ENCODE assay signal across 17 cellular contexts in the genomic region with DNA sequence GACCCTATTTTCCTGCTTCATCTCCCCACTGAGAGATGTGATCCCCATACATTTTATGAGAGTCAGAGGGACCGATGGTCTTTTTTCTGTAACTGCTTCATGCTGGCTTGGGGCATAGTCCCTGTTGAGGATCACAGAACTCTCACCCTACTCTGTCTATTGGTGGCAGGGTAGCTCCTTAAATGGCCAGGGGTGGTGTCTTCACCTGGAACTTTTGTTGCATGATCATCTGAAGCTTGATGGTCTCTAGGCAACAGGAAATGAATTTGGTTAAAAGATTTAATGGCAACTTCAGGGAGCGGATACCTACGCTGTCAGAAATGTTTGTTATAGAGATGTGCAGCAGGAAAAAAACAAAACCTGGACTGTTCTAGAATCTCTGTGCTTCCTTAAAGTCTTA.
DNase-seq lines count a peak whose midpoint lies in the region; ATAC-seq, FAIRE-seq and TF ChIP-seq lines count a peak whose summit lies in the region.
"Had no signal": no experiment of that assay in that cellular context is flagged by ENCODE, and none has a peak within 500 bp of the region (broad histone marks: within the 10 kb centered on the region; RNA-seq: fewer than 3 reads in every experiment).

No MANE protein-coding gene starts in this region.

- peaks cover 11% of the 10 kb centered on the region for H3K27me3 Mint-ChIP-seq in MCF 10A (ENCODE audit: insufficient read depth, unreplicated experiment)
- peaks cover 8% of the 10 kb centered on the region for H3K27me3 Mint-ChIP-seq in astrocyte (ENCODE audit: low read depth, unreplicated experiment)

- DNase-seq in MCF 10A (ENCODE audit: unreplicated experiment) (peak; percentile 9), mammary epithelial cell (no peak), astrocyte (ENCODE audit: low read depth) (no peak), T1000 (lab: John Stamatoyannopoulos, UW) (no peak)
- DNase-seq in activated CD4-positive, alpha-beta T cell treated with anti-CD3 and anti-CD28 coated beads, Interleukin-2, amount 50 U/mL, for 4 hours, result no peak
- no peak for DNase-seq in stimulated activated CD4-positive, alpha-beta T cell treated with anti-CD3 and anti-CD28 coated beads, Interleukin-4, amount 100 ng/mL, for 1 hour
- DNase-seq: activated naive CD8-positive, alpha-beta T cell treated with anti-CD3 and anti-CD28 coated beads for 36 hours; H9; KG1; left ventricle myocardium superior; NCI-H446 treated with DMSO at 0.1 percent for 48 hours; Peyer's patch; testis had no signal

- H3K9me3 Mint-ChIP-seq in MCF 10A (ENCODE audit: unreplicated experiment) (no peaks in the 10 kb centered on the region), astrocyte (ENCODE audit: unreplicated experiment) (no peaks in the 10 kb centered on the region)
- H3K9me3 Mint-ChIP-seq: activated naive CD8-positive, alpha-beta T cell treated with anti-CD3 and anti-CD28 coated beads for 36 hours; H9; naive thymus-derived CD8-positive, alpha-beta T cell had no signal

- no TSS peak for BruUV-seq in MCF 10A (replicated peaks; lab: Mats Ljungman, UMichigan)
- no TSS peak for BruUV-seq in mammary epithelial cell (replicated peaks; lab: Mats Ljungman, UMichigan)

- H3K36me3 ChIP-seq in mammary epithelial cell (ENCODE audit: insufficient read depth, low read length) (no peaks in the 10 kb centered on the region), astrocyte (ENCODE audit: insufficient read depth, low read length) (no peaks in the 10 kb centered on the region)
- H3K36me3 ChIP-seq: Peyer's patch had no signal

- H3K36me3 Mint-ChIP-seq in MCF 10A (ENCODE audit: insufficient read depth, unreplicated experiment) (no peaks in the 10 kb centered on the region), astrocyte (ENCODE audit: low read depth, unreplicated experiment) (no peaks in the 10 kb centered on the region)
- H3K36me3 Mint-ChIP-seq: activated naive CD8-positive, alpha-beta T cell treated with anti-CD3 and anti-CD28 coated beads for 36 hours; naive thymus-derived CD8-positive, alpha-beta T cell had no signal

- POLR2A ChIA-PET in MCF 10A (lab: Yijun Ruan, JAX), result interaction anchor here (0.6 to 0.7 kb wide), 2 partner anchors 8 to 614 kb away, joined by 3 read pairs; no protein-coding TSS in a partner anchor

- H3K4me3 ChIP-seq in mammary epithelial cell (replicated peaks in 1 of 3; ENCODE audit: insufficient read depth in 1 of 3, low read depth in 2 of 3, low read length in 3 of 3) (no peak overlapping the region), astrocyte (ENCODE audit: insufficient read depth, low read depth, low read length) (no peak overlapping the region)
- H3K4me3 ChIP-seq: Peyer's patch, testis had no signal

- dilution Hi-C loops in mammary epithelial cell (cut with HindIII; ENCODE audit: low sequenced_read_pairs), result no loop called here

- H3K79me2 ChIP-seq in mammary epithelial cell (ENCODE audit: insufficient read depth, low read length) (no peaks in the 10 kb centered on the region), astrocyte (ENCODE audit: insufficient read depth, low read length) (no peaks in the 10 kb centered on the region)

- intact Hi-C loops in MCF 10A (cut with micrococcal nuclease), result loop anchor here (10.0 kb wide), 1 partner anchor 278 kb away; a partner anchor contains a TSS
- intact Hi-C loops in mammary epithelial cell (cut with micrococcal nuclease), result no loop called here

- H3K9ac ChIP-seq in mammary epithelial cell (ENCODE audit: insufficient read depth, low read length) (no peak overlapping the region), astrocyte (ENCODE audit: low read length) (no peak overlapping the region)

- no peaks in the 10 kb centered on the region for H3K27me3 ChIP-seq in mammary epithelial cell (ENCODE audit: insufficient read depth, low read length)
- no peaks in the 10 kb centered on the region for H3K27me3 ChIP-seq in astrocyte (ENCODE audit: insufficient read depth, low read length)
- H3K27me3 ChIP-seq: Peyer's patch, testis had no signal

- H3K4me1 Mint-ChIP-seq in MCF 10A (ENCODE audit: insufficient read depth, unreplicated experiment) (no peaks in the 10 kb centered on the region), astrocyte (ENCODE audit: low read depth, unreplicated experiment) (no peaks in the 10 kb centered on the region)

- no peak overlapping the region for H3K27ac ChIP-seq in mammary epithelial cell (ENCODE audit: insufficient read depth, low read depth, low read length)
- no peak overlapping the region for H3K27ac ChIP-seq in astrocyte (ENCODE audit: low read depth, low read length)
- H3K27ac ChIP-seq: Peyer's patch, testis had no signal

- H3K4me1 ChIP-seq in mammary epithelial cell (ENCODE audit: insufficient read depth, low read length) (no peaks in the 10 kb centered on the region), astrocyte (ENCODE audit: insufficient read depth, low read length) (no peaks in the 10 kb centered on the region)
- H3K4me1 ChIP-seq: Caco-2, Peyer's patch, testis had no signal

- 89% methylated on average over 3 of the region's 3 CpGs for WGBS in mammary epithelial cell (ENCODE audit: low coverage, missing lambda C conversion rate)

- ATAC-seq in HG03432 (IDR thresholded peaks at IDR 0.05; ENCODE audit: unreplicated experiment), result peak; percentile 50
- ATAC-seq in HG02571 (IDR thresholded peaks at IDR 0.05; ENCODE audit: unreplicated experiment), result no peak
- ATAC-seq: left ventricle myocardium superior had no signal

- CTCF ChIA-PET in MCF 10A (lab: Yijun Ruan, JAX) (interaction anchor here (0.7 to 2.2 kb wide), 9 partner anchors 11 to 1586 kb away, joined by 3 to 9 read pairs (median 4); no protein-coding TSS in a partner anchor), mammary epithelial cell (lab: Charles Lee; ENCODE audit: low non-redundant PET) (no interaction called here)

- no peak overlapping the region for H2AFZ ChIP-seq in mammary epithelial cell (ENCODE audit: low read depth, low read length)
- H2AFZ ChIP-seq in astrocyte (ENCODE audit: low read depth, low read length), result no peak overlapping the region

- no peak overlapping the region for H3K4me3 Mint-ChIP-seq in MCF 10A (ENCODE audit: unreplicated experiment)
- H3K4me3 Mint-ChIP-seq in astrocyte (ENCODE audit: unreplicated experiment), result no peak overlapping the region
- H3K4me3 Mint-ChIP-seq: activated naive CD8-positive, alpha-beta T cell treated with anti-CD3 and anti-CD28 coated beads for 36 hours; H9; naive thymus-derived CD8-positive, alpha-beta T cell had no signal

- H4K20me1 ChIP-seq in mammary epithelial cell (ENCODE audit: insufficient read depth, low read length) (no peaks in the 10 kb centered on the region), astrocyte (ENCODE audit: insufficient read depth, low read length) (no peaks in the 10 kb centered on the region)

- TF ChIP-seq CTCF in MCF 10A (IDR thresholded peaks at IDR 0.05; ENCODE audit: unreplicated experiment) (no peak), mammary epithelial cell (conservative IDR thresholded peaks at IDR 0.05 in 1 of 2, IDR thresholded peaks at IDR 0.05 in 1 of 2; ENCODE audit: extremely low read depth in 1 of 2, insufficient read depth in 1 of 2, low read depth in 1 of 2, low read length in 2 of 2) (peak in 1 of 2 donors; percentile 20), astrocyte (IDR thresholded peaks at IDR 0.05; ENCODE audit: insufficient read depth, low read depth, low read length) (no peak)

- no peak overlapping the region for H3K27ac Mint-ChIP-seq in MCF 10A (ENCODE audit: low read depth, unreplicated experiment)
- peak overlapping the region; percentile 45 for H3K27ac Mint-ChIP-seq in astrocyte (ENCODE audit: unreplicated experiment)
- H3K27ac Mint-ChIP-seq: activated naive CD8-positive, alpha-beta T cell treated with anti-CD3 and anti-CD28 coated beads for 36 hours; H9 had no signal

- H3K9me3 ChIP-seq in mammary epithelial cell (replicated peaks; ENCODE audit: insufficient read depth, low read length), result no peaks in the 10 kb centered on the region
- H3K9me3 ChIP-seq in astrocyte (ENCODE audit: insufficient read depth, low read depth, low read length), result no peaks in the 10 kb centered on the region
- H3K9me3 ChIP-seq: Caco-2, Peyer's patch, testis had no signal

- in situ Hi-C loops in mammary epithelial cell (cut with MboI; ENCODE audit: low sequenced_read_pairs in 2 of 2), result loop anchor here in 1 of 2 donors (25.0 kb wide), 1 partner anchor 250 kb away; no protein-coding TSS in a partner anchor

- H3K4me2 ChIP-seq in mammary epithelial cell (ENCODE audit: insufficient read depth, low read depth, low read length), result no peak overlapping the region
- no peak overlapping the region for H3K4me2 ChIP-seq in astrocyte (ENCODE audit: low read length)

- FAIRE-seq in astrocyte (lab: Jason Lieb, UNC), result no peak
